Comparison of ENCODE assay signal across 2 cellular contexts in the genomic region with DNA sequence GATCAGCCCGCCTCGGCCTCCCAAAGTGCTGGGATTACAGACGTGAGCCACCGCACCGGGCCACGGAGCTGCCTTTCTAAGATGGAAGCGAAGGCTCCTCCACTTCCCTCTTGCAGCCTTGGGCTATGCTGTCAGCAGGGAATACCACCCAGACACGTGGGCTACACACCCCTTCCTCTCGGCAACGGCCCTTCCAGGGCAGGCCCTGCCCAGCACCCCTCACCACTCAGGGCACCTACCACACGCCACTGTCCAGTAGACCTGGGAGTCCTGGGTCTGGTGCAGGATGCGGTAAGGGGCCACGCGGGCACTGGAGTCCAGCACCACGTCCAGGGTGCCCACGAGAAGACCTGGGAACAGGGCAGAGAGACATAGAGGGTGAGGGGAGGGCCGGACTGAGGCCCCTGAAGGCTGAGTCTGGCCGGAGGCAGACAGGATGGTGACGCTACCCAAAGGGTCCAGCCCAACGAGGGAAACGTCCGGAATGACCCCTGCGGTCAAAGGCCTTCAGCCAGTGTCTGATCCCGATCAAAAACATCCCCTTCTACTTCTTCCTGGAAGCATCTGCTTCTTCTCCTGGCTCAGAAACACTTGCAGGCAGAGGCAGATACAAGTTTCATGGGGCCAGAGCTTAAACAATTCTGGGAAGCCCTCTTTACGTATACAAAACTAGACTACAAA.
TF ChIP-seq lines count a peak whose summit lies in the region.

No MANE protein-coding gene starts in this region.

TF ChIP-seq in HepG2, 621 proteins besides CTCF, POLR2A, EP300 and RAD21:
- peak; percentile 63 for TF ChIP-seq AGO2 (optimal IDR thresholded peaks at IDR 0.05; ENCODE audit: low read depth, low read length)
- TF ChIP-seq RELA (CRISPR knock-in tag; IDR thresholded peaks at IDR 0.05) = no peak
- TF ChIP-seq, protein P1, sequence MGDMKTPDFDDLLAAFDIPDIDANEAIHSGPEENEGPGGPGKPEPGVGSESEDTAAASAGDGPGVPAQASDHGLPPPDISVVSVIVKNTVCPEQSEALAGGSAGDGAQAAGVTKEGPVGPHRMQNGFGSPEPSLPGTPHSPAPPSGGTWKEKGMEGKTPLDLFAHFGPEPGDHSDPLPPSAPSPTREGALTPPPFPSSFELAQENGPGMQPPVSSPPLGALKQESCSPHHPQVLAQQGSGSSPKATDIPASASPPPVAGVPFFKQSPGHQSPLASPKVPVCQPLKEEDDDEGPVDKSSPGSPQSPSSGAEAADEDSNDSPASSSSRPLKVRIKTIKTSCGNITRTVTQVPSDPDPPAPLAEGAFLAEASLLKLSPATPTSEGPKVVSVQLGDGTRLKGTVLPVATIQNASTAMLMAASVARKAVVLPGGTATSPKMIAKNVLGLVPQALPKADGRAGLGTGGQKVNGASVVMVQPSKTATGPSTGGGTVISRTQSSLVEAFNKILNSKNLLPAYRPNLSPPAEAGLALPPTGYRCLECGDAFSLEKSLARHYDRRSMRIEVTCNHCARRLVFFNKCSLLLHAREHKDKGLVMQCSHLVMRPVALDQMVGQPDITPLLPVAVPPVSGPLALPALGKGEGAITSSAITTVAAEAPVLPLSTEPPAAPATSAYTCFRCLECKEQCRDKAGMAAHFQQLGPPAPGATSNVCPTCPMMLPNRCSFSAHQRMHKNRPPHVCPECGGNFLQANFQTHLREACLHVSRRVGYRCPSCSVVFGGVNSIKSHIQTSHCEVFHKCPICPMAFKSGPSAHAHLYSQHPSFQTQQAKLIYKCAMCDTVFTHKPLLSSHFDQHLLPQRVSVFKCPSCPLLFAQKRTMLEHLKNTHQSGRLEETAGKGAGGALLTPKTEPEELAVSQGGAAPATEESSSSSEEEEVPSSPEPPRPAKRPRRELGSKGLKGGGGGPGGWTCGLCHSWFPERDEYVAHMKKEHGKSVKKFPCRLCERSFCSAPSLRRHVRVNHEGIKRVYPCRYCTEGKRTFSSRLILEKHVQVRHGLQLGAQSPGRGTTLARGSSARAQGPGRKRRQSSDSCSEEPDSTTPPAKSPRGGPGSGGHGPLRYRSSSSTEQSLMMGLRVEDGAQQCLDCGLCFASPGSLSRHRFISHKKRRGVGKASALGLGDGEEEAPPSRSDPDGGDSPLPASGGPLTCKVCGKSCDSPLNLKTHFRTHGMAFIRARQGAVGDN (CRISPR knock-in tag; IDR thresholded peaks at IDR 0.05) = peak; percentile 26

TF ChIP-seq in K562, 482 proteins besides CTCF, POLR2A, EP300 and RAD21:
- TF ChIP-seq POLR2G (IDR thresholded peaks at IDR 0.05; ENCODE audit: low read depth, low read length) = peak; percentile 27; the same call in 1 of the 2 replicates
- TF ChIP-seq, protein P2, sequence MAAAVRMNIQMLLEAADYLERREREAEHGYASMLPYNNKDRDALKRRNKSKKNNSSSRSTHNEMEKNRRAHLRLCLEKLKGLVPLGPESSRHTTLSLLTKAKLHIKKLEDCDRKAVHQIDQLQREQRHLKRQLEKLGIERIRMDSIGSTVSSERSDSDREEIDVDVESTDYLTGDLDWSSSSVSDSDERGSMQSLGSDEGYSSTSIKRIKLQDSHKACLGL (CRISPR knock-in tag; IDR thresholded peaks at IDR 0.05; ENCODE audit: borderline replicate concordance, poor library complexity, severe bottlenecking) = no peak
